1 cellular context compared by ENCODE assay signal in genomic region chr6:43504756-43505593, GRCh38.
A peak's percentile ranks its signal among the peaks of the same experiment; 100 is the strongest.
TF ChIP-seq lines count a peak whose summit lies in the region.

No MANE protein-coding gene starts in this region.

TF ChIP-seq in K562, 482 proteins besides CTCF, POLR2A, EP300 and RAD21:
- TF ChIP-seq RBBP5 (IDR thresholded peaks at IDR 0.05; ENCODE audit: borderline replicate concordance, insufficient read depth, low read length, poor library complexity, severe bottlenecking) (no peak), CBX8 (IDR thresholded peaks at IDR 0.05; ENCODE audit: borderline replicate concordance, extremely low read depth, low read depth, low read length, poor library complexity, severe bottlenecking) (no peak), POLR2G (IDR thresholded peaks at IDR 0.05; ENCODE audit: low read depth, low read length) (0 out of 2 replicates have a peak, but pooled peaks have one; percentile 17), ZBED1 (IDR thresholded peaks at IDR 0.05) (no peak), RBM15 (IDR thresholded peaks at IDR 0.05; ENCODE audit: insufficient read depth, low read length) (no peak)
